Comparison of ENCODE assay signal across 25 cellular contexts in the genomic region with DNA sequence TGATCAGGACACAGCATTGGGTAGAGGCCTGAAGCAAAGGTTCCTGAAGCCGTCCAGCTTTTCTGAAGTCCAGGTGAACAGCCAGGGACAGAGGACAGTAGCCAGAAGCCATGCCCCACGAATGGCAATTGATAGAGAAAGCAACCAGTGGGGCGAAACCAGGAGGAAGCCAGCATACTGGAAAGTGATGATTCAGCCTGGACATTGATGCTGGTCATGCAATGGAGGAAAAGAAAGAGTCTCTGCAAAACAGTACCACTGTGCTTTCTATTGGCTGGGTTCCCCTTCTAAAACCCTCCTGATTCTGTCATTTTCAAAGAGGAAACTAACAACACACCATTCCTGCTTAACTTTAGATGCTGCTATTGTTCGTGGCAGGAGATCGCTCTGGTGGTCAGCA.
DNase-seq lines count a peak whose midpoint lies in the region; ATAC-seq, FAIRE-seq and TF ChIP-seq lines count a peak whose summit lies in the region.
"Had no signal": no experiment of that assay in that cellular context is flagged by ENCODE, and none has a peak within 500 bp of the region (broad histone marks: within the 10 kb centered on the region; RNA-seq: fewer than 3 reads in every experiment).

No MANE protein-coding gene starts in this region.

- no peak for FAIRE-seq in small intestine (lab: Jason Lieb, UNC)
- FAIRE-seq: A204.1, D721Med, K562 had no signal

- peak overlapping the region in 6 of 10 donors; percentile 0 to 78 (median 35) for H3K27ac ChIP-seq in heart right ventricle
- H3K27ac ChIP-seq in left lung, result peak overlapping the region; percentile 44 to 63
- peak overlapping the region; percentile 62 for H3K27ac ChIP-seq in vagina
- peak overlapping the region in 1 of 2 donors; percentile 55 for H3K27ac ChIP-seq in small intestine (ENCODE audit: low read depth in 1 of 2, low read length in 1 of 2)

- ATAC-seq in heart right ventricle (no peak), left ventricle myocardium superior (no peak), left lung (no peak)
- ATAC-seq: activated CD8-positive, alpha-beta T cell treated with anti-CD3 and anti-CD28 coated beads, Interleukin-2, amount 10 ng/mL, durations not matched to agents 7 days and 5 days; K562; left colon; stimulated activated naive CD8-positive, alpha-beta T cell treated with anti-CD3 and anti-CD28 coated beads, Interleukin-15, amount 100 ng/mL, for 72 hours had no signal

- peaks cover 0 to 53% (median 32%) of the 10 kb centered on the region in 9 donors for H3K4me1 ChIP-seq in heart right ventricle
- H3K4me1 ChIP-seq in adipocyte (ENCODE audit: control insufficient read depth, insufficient read depth, low read length), result peaks cover 18% of the 10 kb centered on the region
- peaks cover 12 to 14% of the 10 kb centered on the region in 2 donors for H3K4me1 ChIP-seq in left lung
- peaks cover 25% of the 10 kb centered on the region for H3K4me1 ChIP-seq in vagina
- H3K4me1 ChIP-seq in small intestine (ENCODE audit: control insufficient read depth in 2 of 2, insufficient read depth in 1 of 2, low read depth in 1 of 2, low read length in 1 of 2), result peaks cover 0 to 2% of the 10 kb centered on the region in 2 donors

- no peak for TF ChIP-seq CTCF in heart right ventricle (IDR thresholded peaks at IDR 0.05)
- no peak for TF ChIP-seq CTCF in left lung (IDR thresholded peaks at IDR 0.05)
- TF ChIP-seq CTCF in vagina (IDR thresholded peaks at IDR 0.05), result no peak

- TF ChIP-seq POLR2A in vagina (IDR thresholded peaks at IDR 0.05), result no peak

- intact Hi-C loops in heart right ventricle (cut with DNase I), result no loop called here
- intact Hi-C loops in left ventricle myocardium superior (cut with micrococcal nuclease), result loop anchor here (10.0 kb wide), 1 partner anchor 289 kb away; no protein-coding TSS in a partner anchor
- intact Hi-C loops in left lung (cut with DNase I), result no loop called here
- intact Hi-C loops in vagina (cut with DNase I), result no loop called here

- in situ Hi-C loops in G401 (cut with HindIII; ENCODE audit: low sequenced_read_pairs), result no loop called here

- H3K27me3 ChIP-seq in heart right ventricle (no peaks in the 10 kb centered on the region), adipocyte (replicated peaks; ENCODE audit: control insufficient read depth, insufficient read depth, low read length) (no peaks in the 10 kb centered on the region), left lung (no peaks in the 10 kb centered on the region), vagina (no peaks in the 10 kb centered on the region), small intestine (ENCODE audit: control insufficient read depth in 2 of 2, insufficient read depth in 2 of 2, low read length in 2 of 2) (no peaks in the 10 kb centered on the region)
- H3K27me3 ChIP-seq: BLaER1 treated with 17β-estradiol and CSF1 and Interleukin-3, amounts not matched to agents 10 nM and 100 nM had no signal

- no peaks in the 10 kb centered on the region for H3K36me3 ChIP-seq in heart right ventricle
- no peaks in the 10 kb centered on the region for H3K36me3 ChIP-seq in adipocyte (ENCODE audit: control insufficient read depth, insufficient read depth, low read length, severe bottlenecking)
- no peaks in the 10 kb centered on the region for H3K36me3 ChIP-seq in left lung
- no peaks in the 10 kb centered on the region for H3K36me3 ChIP-seq in vagina
- no peaks in the 10 kb centered on the region for H3K36me3 ChIP-seq in small intestine (ENCODE audit: control insufficient read depth in 2 of 2, insufficient read depth in 2 of 2, low read length in 2 of 2)

- no peak overlapping the region for H3K9ac ChIP-seq in adipocyte (ENCODE audit: low read length)
- H3K9ac ChIP-seq: BLaER1 treated with 17β-estradiol and CSF1 and Interleukin-3, amounts not matched to agents 10 nM and 100 nM had no signal

- no peaks in the 10 kb centered on the region for H3K9me3 ChIP-seq in heart right ventricle
- H3K9me3 ChIP-seq in adipocyte (ENCODE audit: control insufficient read depth, low read length), result no peaks in the 10 kb centered on the region
- no peaks in the 10 kb centered on the region for H3K9me3 ChIP-seq in left lung
- H3K9me3 ChIP-seq in vagina, result no peaks in the 10 kb centered on the region
- H3K9me3 ChIP-seq in small intestine (ENCODE audit: control insufficient read depth, low read depth), result no peaks in the 10 kb centered on the region
- H3K9me3 ChIP-seq: BLaER1 treated with 17β-estradiol and CSF1 and Interleukin-3, amounts not matched to agents 10 nM and 100 nM had no signal

- DNase-seq in heart right ventricle (no peak), left ventricle myocardium superior (no peak), adipocyte (ENCODE audit: low read depth) (peak; percentile 23), left lung (no peak), vagina (ENCODE audit: extremely low spot score in 2 of 2) (no peak), SHP77 treated with DMSO at 0.1 percent for 48 hours (lab: John Stamatoyannopoulos, UW) (no peak), G401 (ENCODE audit: low spot score) (no peak), small intestine (no peak)
- DNase-seq: activated CD8-positive, alpha-beta T cell treated with anti-CD3 and anti-CD28 coated beads, Interleukin-2, amount 10 ng/mL, durations not matched to agents 7 days and 5 days; activated naive CD4-positive, alpha-beta T cell treated with anti-CD3 and anti-CD28 coated beads for 36 hours; activated T-cell treated with anti-CD3 and anti-CD28 coated beads, Interleukin-2, amount 50 U/mL, for 24 hours; aorta; effector CD4-positive, alpha-beta T cell; GDM1; glutamatergic neuron; left colon; NCI-H1694; NCI-H774; OCI-M1; stimulated activated CD4-positive, alpha-beta T cell treated with anti-CD3 and anti-CD28 coated beads, Interleukin-4, amount 100 ng/mL, for 4 hours; stimulated activated naive CD8-positive, alpha-beta T cell treated with anti-CD3 and anti-CD28 coated beads, Interleukin-15, amount 100 ng/mL, for 72 hours had no signal

- H3K4me3 ChIP-seq in heart right ventricle, result no peak overlapping the region
- H3K4me3 ChIP-seq in adipocyte (ENCODE audit: low read length), result no peak overlapping the region
- H3K4me3 ChIP-seq in left lung, result peak overlapping the region in 1 of 2 donors; percentile 24
- no peak overlapping the region for H3K4me3 ChIP-seq in vagina
- H3K4me3 ChIP-seq in small intestine (ENCODE audit: low read depth in 1 of 2, low read length in 2 of 2), result no peak overlapping the region
- H3K4me3 ChIP-seq: BLaER1 treated with 17β-estradiol and CSF1 and Interleukin-3, amounts not matched to agents 10 nM and 100 nM; K562 had no signal

- WGBS in heart right ventricle, 2 donors, result 79 to 83% methylated on average over 5 of the region's 5 CpGs
- 87 to 91% (median 89%) methylated on average over 5 of the region's 5 CpGs for WGBS in small intestine, 3 donors
